ENCODE assay signal across 1 cellular context in genomic region chr21:45849651-45850050, GRCh38.
TF ChIP-seq lines count a peak whose summit lies in the region.

No MANE protein-coding gene starts in this region.

TF ChIP-seq in IMR-90, 13 proteins besides CTCF, POLR2A, EP300 and RAD21 (continued from another document):
- TF ChIP-seq ELK1 (IDR thresholded peaks at IDR 0.05; ENCODE audit: borderline replicate concordance, low read depth, low read length), result no peak
